In the genomic region with DNA sequence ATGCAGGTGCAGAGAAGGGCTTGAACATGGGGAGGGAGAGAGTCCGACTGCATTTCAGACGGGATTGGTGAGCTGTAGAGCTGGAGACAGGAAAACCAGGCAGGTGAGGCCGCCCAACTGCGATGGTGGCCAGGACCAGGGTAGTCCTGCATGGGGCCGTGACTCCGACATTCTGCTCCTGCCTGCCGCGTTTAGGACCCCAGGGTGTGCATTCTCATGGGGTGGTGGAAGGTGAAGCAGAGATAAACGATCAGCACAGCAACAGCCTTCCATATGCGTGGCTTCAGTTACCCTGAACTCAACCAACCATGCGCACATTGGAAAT, we compare ENCODE assay signal across 14 cellular contexts.
"Had no signal": no experiment of that assay in that cellular context is flagged by ENCODE, and none has a peak within 500 bp of the region (broad histone marks: within the 10 kb centered on the region; RNA-seq: fewer than 3 reads in every experiment).

No MANE protein-coding gene starts in this region.

- H3K27me3 ChIP-seq: neutrophil, sigmoid colon had no signal

- H3K4me3 ChIP-seq: esophagus muscularis mucosa, gastrocnemius medialis, heart right ventricle, sigmoid colon, skin epidermis had no signal

- H3K9me3 ChIP-seq: neutrophil had no signal

- ATAC-seq: gastrocnemius medialis had no signal

- H3K4me3 Mint-ChIP-seq: naive B cell, nephron had no signal

- H3K4me1 ChIP-seq: esophagus muscularis mucosa, gastrocnemius medialis, heart right ventricle, sigmoid colon had no signal

- H3K27ac Mint-ChIP-seq: naive B cell, nephron had no signal

- H3K36me3 ChIP-seq: esophagus muscularis mucosa, gastrocnemius medialis, heart right ventricle, neutrophil, sigmoid colon had no signal

- H3K4me1 Mint-ChIP-seq: naive B cell, nephron had no signal

- H3K27ac ChIP-seq: esophagus muscularis mucosa, gastrocnemius medialis, heart right ventricle, neutrophil, sigmoid colon, skin epidermis had no signal

- DNase-seq: effector memory CD4-positive, alpha-beta T cell; gastrocnemius medialis; hypothalamus; kidney glomerular epithelial cell; naive B cell; stimulated activated CD4-positive, alpha-beta T cell treated with anti-CD3 and anti-CD28 coated beads, Interleukin-12 subunit alpha, Interleukin-12 subunit beta, amount 100 ng/mL, for 4 hours; stimulated activated naive CD4-positive, alpha-beta T cell treated with Interleukin-2 at 50 U/mL for 16 hours; trophoblast cell had no signal
